ENCODE assay signal across 1 cellular context in the genomic region with DNA sequence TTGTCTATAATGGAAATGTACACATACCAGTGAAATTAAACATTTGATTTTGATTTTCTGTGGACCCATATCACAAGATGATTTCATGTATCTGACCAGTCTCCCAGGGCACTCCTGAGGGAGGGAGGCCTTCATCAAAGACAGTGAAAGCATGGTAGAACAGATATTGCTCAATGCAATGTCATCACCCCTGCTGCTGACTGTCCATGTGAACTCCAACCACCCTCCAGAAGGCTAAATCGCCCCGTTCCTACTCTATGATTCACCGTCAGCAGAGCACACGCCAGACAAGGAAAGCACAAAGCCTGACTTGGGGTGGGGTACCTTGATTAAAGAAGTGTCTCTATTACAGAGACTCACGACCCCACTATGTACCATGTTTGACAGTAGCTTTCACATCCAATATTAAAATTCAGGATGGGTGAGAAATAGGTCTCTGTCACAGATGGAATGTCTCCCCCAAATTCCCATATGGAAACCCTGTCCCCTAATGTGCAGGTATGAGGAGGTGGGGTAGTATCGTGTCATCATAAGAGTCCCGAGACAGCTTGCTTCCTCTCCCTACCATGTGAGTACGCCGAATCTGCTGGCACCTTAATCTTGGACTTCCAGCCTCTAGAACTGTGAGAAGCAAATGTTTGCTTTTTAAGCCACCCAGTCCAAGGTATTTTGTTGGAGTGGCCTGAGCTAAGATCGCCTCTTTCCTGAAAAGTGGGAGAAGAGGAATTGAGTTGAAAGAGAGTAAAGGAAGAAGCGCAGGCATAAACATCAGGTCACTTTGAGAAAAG.
TF ChIP-seq lines count a peak whose summit lies in the region.

No MANE protein-coding gene starts in this region.

TF ChIP-seq in HepG2, 621 proteins besides CTCF, POLR2A, EP300 and RAD21 (continued from another document and continues in another):
- TF ChIP-seq, protein P1, sequence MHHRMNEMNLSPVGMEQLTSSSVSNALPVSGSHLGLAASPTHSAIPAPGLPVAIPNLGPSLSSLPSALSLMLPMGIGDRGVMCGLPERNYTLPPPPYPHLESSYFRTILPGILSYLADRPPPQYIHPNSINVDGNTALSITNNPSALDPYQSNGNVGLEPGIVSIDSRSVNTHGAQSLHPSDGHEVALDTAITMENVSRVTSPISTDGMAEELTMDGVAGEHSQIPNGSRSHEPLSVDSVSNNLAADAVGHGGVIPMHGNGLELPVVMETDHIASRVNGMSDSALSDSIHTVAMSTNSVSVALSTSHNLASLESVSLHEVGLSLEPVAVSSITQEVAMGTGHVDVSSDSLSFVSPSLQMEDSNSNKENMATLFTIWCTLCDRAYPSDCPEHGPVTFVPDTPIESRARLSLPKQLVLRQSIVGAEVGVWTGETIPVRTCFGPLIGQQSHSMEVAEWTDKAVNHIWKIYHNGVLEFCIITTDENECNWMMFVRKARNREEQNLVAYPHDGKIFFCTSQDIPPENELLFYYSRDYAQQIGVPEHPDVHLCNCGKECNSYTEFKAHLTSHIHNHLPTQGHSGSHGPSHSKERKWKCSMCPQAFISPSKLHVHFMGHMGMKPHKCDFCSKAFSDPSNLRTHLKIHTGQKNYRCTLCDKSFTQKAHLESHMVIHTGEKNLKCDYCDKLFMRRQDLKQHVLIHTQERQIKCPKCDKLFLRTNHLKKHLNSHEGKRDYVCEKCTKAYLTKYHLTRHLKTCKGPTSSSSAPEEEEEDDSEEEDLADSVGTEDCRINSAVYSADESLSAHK (CRISPR knock-in tag; IDR thresholded peaks at IDR 0.05; ENCODE audit: borderline replicate concordance), result no peak
- TF ChIP-seq, protein P2, sequence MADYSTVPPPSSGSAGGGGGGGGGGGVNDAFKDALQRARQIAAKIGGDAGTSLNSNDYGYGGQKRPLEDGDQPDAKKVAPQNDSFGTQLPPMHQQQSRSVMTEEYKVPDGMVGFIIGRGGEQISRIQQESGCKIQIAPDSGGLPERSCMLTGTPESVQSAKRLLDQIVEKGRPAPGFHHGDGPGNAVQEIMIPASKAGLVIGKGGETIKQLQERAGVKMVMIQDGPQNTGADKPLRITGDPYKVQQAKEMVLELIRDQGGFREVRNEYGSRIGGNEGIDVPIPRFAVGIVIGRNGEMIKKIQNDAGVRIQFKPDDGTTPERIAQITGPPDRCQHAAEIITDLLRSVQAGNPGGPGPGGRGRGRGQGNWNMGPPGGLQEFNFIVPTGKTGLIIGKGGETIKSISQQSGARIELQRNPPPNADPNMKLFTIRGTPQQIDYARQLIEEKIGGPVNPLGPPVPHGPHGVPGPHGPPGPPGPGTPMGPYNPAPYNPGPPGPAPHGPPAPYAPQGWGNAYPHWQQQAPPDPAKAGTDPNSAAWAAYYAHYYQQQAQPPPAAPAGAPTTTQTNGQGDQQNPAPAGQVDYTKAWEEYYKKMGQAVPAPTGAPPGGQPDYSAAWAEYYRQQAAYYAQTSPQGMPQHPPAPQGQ (CRISPR knock-in tag; IDR thresholded peaks at IDR 0.05; ENCODE audit: borderline replicate concordance), result no peak
- TF ChIP-seq, protein P3, sequence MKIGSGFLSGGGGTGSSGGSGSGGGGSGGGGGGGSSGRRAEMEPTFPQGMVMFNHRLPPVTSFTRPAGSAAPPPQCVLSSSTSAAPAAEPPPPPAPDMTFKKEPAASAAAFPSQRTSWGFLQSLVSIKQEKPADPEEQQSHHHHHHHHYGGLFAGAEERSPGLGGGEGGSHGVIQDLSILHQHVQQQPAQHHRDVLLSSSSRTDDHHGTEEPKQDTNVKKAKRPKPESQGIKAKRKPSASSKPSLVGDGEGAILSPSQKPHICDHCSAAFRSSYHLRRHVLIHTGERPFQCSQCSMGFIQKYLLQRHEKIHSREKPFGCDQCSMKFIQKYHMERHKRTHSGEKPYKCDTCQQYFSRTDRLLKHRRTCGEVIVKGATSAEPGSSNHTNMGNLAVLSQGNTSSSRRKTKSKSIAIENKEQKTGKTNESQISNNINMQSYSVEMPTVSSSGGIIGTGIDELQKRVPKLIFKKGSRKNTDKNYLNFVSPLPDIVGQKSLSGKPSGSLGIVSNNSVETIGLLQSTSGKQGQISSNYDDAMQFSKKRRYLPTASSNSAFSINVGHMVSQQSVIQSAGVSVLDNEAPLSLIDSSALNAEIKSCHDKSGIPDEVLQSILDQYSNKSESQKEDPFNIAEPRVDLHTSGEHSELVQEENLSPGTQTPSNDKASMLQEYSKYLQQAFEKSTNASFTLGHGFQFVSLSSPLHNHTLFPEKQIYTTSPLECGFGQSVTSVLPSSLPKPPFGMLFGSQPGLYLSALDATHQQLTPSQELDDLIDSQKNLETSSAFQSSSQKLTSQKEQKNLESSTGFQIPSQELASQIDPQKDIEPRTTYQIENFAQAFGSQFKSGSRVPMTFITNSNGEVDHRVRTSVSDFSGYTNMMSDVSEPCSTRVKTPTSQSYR (CRISPR knock-in tag; IDR thresholded peaks at IDR 0.05; ENCODE audit: borderline replicate concordance), result no peak
- TF ChIP-seq ZNF12 (CRISPR knock-in tag; IDR thresholded peaks at IDR 0.05) (0 out of 2 replicates have a peak, but pooled peaks have one; percentile 54), HMGA1 (CRISPR knock-in tag; conservative IDR thresholded peaks at IDR 0.05) (no peak), TBX2 (CRISPR knock-in tag; IDR thresholded peaks at IDR 0.05; ENCODE audit: borderline replicate concordance) (peak; percentile 24; the same call in 1 of the 2 replicates), ZNF598 (CRISPR knock-in tag; IDR thresholded peaks at IDR 0.05; ENCODE audit: borderline replicate concordance) (no peak), SMAD1 (CRISPR knock-in tag; IDR thresholded peaks at IDR 0.05; ENCODE audit: borderline replicate concordance, low read depth) (no peak), AGO2 (optimal IDR thresholded peaks at IDR 0.05; ENCODE audit: low read depth, low read length) (no peak), ZNF446 (CRISPR knock-in tag; IDR thresholded peaks at IDR 0.05) (no peak), ZEB1 (IDR thresholded peaks at IDR 0.05; ENCODE audit: insufficient replicate concordance, low read depth) (no peak), ZNF788 (CRISPR knock-in tag; IDR thresholded peaks at IDR 0.05; ENCODE audit: borderline replicate concordance) (no peak), ZNF605 (CRISPR knock-in tag; IDR thresholded peaks at IDR 0.05) (no peak), ZBTB8A (CRISPR knock-in tag; IDR thresholded peaks at IDR 0.05; ENCODE audit: borderline replicate concordance, low read depth) (no peak), ZNF451 (CRISPR knock-in tag; IDR thresholded peaks at IDR 0.05) (no peak; the same call in 1 of the 2 replicates), MLLT10 (CRISPR knock-in tag; IDR thresholded peaks at IDR 0.05) (no peak), ZNF546 (CRISPR knock-in tag; conservative IDR thresholded peaks at IDR 0.05) (no peak), ZBTB7B (CRISPR knock-in tag; IDR thresholded peaks at IDR 0.05) (no peak), ZNF329 (CRISPR knock-in tag; IDR thresholded peaks at IDR 0.05; ENCODE audit: low read depth) (no peak), POGZ (CRISPR knock-in tag; IDR thresholded peaks at IDR 0.05) (peak; percentile 66), ESRRA (CRISPR knock-in tag; IDR thresholded peaks at IDR 0.05; ENCODE audit: low read depth) (no peak), ZFP41 (CRISPR knock-in tag; IDR thresholded peaks at IDR 0.05; ENCODE audit: borderline replicate concordance) (no peak), EED (CRISPR knock-in tag; IDR thresholded peaks at IDR 0.05) (no peak), RBM22 (optimal IDR thresholded peaks at IDR 0.05; ENCODE audit: low read length) (peak; percentile 42), ZNF44 (CRISPR knock-in tag; IDR thresholded peaks at IDR 0.05) (no peak), ZNF724P (CRISPR knock-in tag; IDR thresholded peaks at IDR 0.05; ENCODE audit: borderline replicate concordance) (no peak), FOXC1 (CRISPR knock-in tag; IDR thresholded peaks at IDR 0.05; ENCODE audit: borderline replicate concordance) (no peak), RFX3 (CRISPR knock-in tag; IDR thresholded peaks at IDR 0.05) (no peak), ZNF552 (CRISPR knock-in tag; IDR thresholded peaks at IDR 0.05; ENCODE audit: borderline replicate concordance) (no peak), RFXANK (CRISPR knock-in tag; IDR thresholded peaks at IDR 0.05) (no peak), NFIC (IDR thresholded peaks at IDR 0.05; ENCODE audit: low read length) (no peak), ARHGAP35 (CRISPR knock-in tag; IDR thresholded peaks at IDR 0.05; ENCODE audit: borderline replicate concordance) (no peak), NR3C1 (CRISPR knock-in tag; IDR thresholded peaks at IDR 0.05) (no peak), ZMYM4 (CRISPR knock-in tag; IDR thresholded peaks at IDR 0.05) (peak; percentile 78), ZNF746 (CRISPR knock-in tag; IDR thresholded peaks at IDR 0.05) (no peak), ARNTL (CRISPR knock-in tag; IDR thresholded peaks at IDR 0.05) (no peak), ZSCAN22 (CRISPR knock-in tag; IDR thresholded peaks at IDR 0.05) (no peak), MAFF (IDR thresholded peaks at IDR 0.05; ENCODE audit: low read depth, low read length) (peak; percentile 49; the same call in 1 of the 2 replicates), PITX1 (CRISPR knock-in tag; IDR thresholded peaks at IDR 0.05) (no peak)
- TF ChIP-seq, protein P4, sequence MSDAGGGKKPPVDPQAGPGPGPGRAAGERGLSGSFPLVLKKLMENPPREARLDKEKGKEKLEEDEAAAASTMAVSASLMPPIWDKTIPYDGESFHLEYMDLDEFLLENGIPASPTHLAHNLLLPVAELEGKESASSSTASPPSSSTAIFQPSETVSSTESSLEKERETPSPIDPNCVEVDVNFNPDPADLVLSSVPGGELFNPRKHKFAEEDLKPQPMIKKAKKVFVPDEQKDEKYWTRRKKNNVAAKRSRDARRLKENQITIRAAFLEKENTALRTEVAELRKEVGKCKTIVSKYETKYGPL (CRISPR knock-in tag; IDR thresholded peaks at IDR 0.05), result no peak
- TF ChIP-seq, protein P5, sequence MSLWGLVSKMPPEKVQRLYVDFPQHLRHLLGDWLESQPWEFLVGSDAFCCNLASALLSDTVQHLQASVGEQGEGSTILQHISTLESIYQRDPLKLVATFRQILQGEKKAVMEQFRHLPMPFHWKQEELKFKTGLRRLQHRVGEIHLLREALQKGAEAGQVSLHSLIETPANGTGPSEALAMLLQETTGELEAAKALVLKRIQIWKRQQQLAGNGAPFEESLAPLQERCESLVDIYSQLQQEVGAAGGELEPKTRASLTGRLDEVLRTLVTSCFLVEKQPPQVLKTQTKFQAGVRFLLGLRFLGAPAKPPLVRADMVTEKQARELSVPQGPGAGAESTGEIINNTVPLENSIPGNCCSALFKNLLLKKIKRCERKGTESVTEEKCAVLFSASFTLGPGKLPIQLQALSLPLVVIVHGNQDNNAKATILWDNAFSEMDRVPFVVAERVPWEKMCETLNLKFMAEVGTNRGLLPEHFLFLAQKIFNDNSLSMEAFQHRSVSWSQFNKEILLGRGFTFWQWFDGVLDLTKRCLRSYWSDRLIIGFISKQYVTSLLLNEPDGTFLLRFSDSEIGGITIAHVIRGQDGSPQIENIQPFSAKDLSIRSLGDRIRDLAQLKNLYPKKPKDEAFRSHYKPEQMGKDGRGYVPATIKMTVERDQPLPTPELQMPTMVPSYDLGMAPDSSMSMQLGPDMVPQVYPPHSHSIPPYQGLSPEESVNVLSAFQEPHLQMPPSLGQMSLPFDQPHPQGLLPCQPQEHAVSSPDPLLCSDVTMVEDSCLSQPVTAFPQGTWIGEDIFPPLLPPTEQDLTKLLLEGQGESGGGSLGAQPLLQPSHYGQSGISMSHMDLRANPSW (CRISPR knock-in tag; IDR thresholded peaks at IDR 0.05; ENCODE audit: borderline replicate concordance), result no peak
- TF ChIP-seq, protein P6, sequence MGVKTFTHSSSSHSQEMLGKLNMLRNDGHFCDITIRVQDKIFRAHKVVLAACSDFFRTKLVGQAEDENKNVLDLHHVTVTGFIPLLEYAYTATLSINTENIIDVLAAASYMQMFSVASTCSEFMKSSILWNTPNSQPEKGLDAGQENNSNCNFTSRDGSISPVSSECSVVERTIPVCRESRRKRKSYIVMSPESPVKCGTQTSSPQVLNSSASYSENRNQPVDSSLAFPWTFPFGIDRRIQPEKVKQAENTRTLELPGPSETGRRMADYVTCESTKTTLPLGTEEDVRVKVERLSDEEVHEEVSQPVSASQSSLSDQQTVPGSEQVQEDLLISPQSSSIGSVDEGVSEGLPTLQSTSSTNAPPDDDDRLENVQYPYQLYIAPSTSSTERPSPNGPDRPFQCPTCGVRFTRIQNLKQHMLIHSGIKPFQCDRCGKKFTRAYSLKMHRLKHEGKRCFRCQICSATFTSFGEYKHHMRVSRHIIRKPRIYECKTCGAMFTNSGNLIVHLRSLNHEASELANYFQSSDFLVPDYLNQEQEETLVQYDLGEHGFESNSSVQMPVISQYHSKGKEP (CRISPR knock-in tag; IDR thresholded peaks at IDR 0.05), result no peak
- TF ChIP-seq, protein P7, sequence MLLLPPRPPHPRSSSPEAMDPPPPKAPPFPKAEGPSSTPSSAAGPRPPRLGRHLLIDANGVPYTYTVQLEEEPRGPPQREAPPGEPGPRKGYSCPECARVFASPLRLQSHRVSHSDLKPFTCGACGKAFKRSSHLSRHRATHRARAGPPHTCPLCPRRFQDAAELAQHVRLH (CRISPR knock-in tag; IDR thresholded peaks at IDR 0.05; ENCODE audit: borderline replicate concordance, low read depth), result peak; percentile 71; the same call in 1 of the 2 replicates
- TF ChIP-seq, protein P8, sequence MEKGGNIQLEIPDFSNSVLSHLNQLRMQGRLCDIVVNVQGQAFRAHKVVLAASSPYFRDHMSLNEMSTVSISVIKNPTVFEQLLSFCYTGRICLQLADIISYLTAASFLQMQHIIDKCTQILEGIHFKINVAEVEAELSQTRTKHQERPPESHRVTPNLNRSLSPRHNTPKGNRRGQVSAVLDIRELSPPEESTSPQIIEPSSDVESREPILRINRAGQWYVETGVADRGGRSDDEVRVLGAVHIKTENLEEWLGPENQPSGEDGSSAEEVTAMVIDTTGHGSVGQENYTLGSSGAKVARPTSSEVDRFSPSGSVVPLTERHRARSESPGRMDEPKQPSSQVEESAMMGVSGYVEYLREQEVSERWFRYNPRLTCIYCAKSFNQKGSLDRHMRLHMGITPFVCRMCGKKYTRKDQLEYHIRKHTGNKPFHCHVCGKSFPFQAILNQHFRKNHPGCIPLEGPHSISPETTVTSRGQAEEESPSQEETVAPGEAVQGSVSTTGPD (CRISPR knock-in tag; IDR thresholded peaks at IDR 0.05), result no peak
- TF ChIP-seq, protein P9, sequence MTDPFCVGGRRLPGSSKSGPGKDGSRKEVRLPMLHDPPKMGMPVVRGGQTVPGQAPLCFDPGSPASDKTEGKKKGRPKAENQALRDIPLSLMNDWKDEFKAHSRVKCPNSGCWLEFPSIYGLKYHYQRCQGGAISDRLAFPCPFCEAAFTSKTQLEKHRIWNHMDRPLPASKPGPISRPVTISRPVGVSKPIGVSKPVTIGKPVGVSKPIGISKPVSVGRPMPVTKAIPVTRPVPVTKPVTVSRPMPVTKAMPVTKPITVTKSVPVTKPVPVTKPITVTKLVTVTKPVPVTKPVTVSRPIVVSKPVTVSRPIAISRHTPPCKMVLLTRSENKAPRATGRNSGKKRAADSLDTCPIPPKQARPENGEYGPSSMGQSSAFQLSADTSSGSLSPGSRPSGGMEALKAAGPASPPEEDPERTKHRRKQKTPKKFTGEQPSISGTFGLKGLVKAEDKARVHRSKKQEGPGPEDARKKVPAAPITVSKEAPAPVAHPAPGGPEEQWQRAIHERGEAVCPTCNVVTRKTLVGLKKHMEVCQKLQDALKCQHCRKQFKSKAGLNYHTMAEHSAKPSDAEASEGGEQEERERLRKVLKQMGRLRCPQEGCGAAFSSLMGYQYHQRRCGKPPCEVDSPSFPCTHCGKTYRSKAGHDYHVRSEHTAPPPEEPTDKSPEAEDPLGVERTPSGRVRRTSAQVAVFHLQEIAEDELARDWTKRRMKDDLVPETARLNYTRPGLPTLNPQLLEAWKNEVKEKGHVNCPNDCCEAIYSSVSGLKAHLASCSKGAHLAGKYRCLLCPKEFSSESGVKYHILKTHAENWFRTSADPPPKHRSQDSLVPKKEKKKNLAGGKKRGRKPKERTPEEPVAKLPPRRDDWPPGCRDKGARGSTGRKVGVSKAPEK (CRISPR knock-in tag; IDR thresholded peaks at IDR 0.05; ENCODE audit: borderline replicate concordance), result no peak
